Comparison of ENCODE assay signal across 8 cellular contexts in the genomic region with DNA sequence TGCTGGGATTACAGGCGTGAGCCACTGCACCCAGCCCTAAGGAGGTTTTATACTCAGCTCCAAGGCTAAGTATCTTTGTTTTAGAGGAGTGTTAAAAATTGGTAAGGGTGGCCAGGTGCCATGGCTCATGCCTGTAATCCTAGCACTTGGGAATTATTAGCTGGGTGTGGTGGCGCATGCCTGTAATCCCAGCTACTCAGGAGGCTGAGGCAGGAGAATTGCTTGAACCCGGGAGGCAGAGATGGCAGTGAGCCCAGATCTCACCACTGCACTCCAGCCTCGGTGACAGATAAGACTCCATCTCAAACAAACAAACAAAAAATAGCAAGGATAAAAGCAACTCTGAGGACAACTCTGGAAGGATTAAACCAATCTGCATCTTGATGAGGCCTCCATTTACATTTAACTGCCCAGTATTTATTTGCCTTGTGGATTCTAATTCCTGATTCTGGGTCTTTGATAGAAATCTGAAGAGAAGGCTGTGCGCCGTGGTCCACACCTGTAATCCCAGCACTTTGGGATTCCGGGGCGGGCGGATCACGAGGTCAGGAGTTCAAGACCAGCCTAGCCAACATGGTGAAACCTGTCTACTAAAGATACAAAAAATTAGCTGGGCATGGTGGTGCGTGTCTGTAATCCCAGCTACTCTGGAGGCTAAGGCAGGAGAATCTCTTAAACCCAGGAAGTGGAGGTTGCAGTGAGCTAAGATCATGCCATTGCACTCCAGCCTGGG. TPM values are rescaled to one million over a fixed set of nuclear protein-coding genes. Genes with fewer than 3 reads are reported as not detected.
DNase-seq lines count a peak whose midpoint lies in the region; ATAC-seq and TF ChIP-seq lines count a peak whose summit lies in the region.
"Not testable (repeated sequence)": the region's sequence is repeated elsewhere in the genome, so short reads cannot be mapped to it uniquely, and the experiment has no call there.
"Had no signal": no experiment of that assay in that cellular context is flagged by ENCODE, and none has a peak within 500 bp of the region (broad histone marks: within the 10 kb centered on the region; RNA-seq: fewer than 3 reads in every experiment).

No MANE protein-coding gene starts in this region.

- H3K4me3 ChIP-seq in BLaER1 treated with 17β-estradiol and CSF1 and Interleukin-3, amounts not matched to agents 10 nM and 100 nM: peak overlapping the region in 5 of 10 experiments; percentile 28 to 91 (median 39); a peak in 8 of 20 replicates
- H3K4me3 ChIP-seq in NB4 (ENCODE audit: low read depth, low read length) (peak overlapping the region; percentile 21), mesenchymal stem cell (ENCODE audit: insufficient read depth in 1 of 2, low read depth in 1 of 2, low read length in 2 of 2) (peak overlapping the region in 1 of 2 experiments; percentile 37)
- not testable (repeated sequence) for H3K4me3 ChIP-seq in body of pancreas

- H3K18ac ChIP-seq in mesenchymal stem cell (ENCODE audit: low read depth in 1 of 2, low read length in 2 of 2): not testable (repeated sequence)

- intact Hi-C loops in body of pancreas (cut with DNase I): not testable (repeated sequence)

- not testable (repeated sequence) for H2BK15ac ChIP-seq in mesenchymal stem cell (ENCODE audit: low read depth, poor library complexity, severe bottlenecking)

- H3K27me3 ChIP-seq in BLaER1 treated with 17β-estradiol and CSF1 and Interleukin-3, amounts not matched to agents 10 nM and 100 nM; body of pancreas; mesenchymal stem cell (ENCODE audit: control insufficient read depth in 1 of 2, insufficient read depth in 1 of 2, low read length in 2 of 2): not testable (repeated sequence)

- H4K20me1 ChIP-seq in BLaER1 treated with 17β-estradiol and CSF1 and Interleukin-3, amounts not matched to agents 10 nM and 100 nM: peaks cover 10 to 72% (median 49%) of the 10 kb centered on the region in 11 experiments; a peak in 19 of 22 replicates

- H2BK12ac ChIP-seq in mesenchymal stem cell (ENCODE audit: low read length in 2 of 2): not testable (repeated sequence)

- H3K4me3 Mint-ChIP-seq in activated T-cell treated with anti-CD3 and anti-CD28 coated beads, Interleukin-2, amount 50 U/mL, for 4 hours: peak overlapping the region; percentile 95
- H3K4me3 Mint-ChIP-seq in stimulated activated naive B cell treated with anti-CD40 and anti-IgM and Interleukin-4, amounts not matched to agents 10 μg/mL and 1 μg/mL and 100 μg/mL, for 72 hours: peak overlapping the region in 1 of 2 donors; percentile 60

- H2BK120ac ChIP-seq in mesenchymal stem cell (ENCODE audit: low read depth, low read length): not testable (repeated sequence)

- not testable (repeated sequence) for H2AFZ ChIP-seq in mesenchymal stem cell (ENCODE audit: low read depth, low read length)

- H3K9me3 ChIP-seq in BLaER1 treated with 17β-estradiol and CSF1 and Interleukin-3, amounts not matched to agents 10 nM and 100 nM (replicated peaks in 1 of 11); body of pancreas; mesenchymal stem cell (ENCODE audit: control insufficient read depth, low read length): not testable (repeated sequence)

- not testable (repeated sequence) for ATAC-seq in activated T-cell treated with anti-CD3 and anti-CD28 coated beads, Interleukin-2, amount 50 U/mL, for 4 hours; body of pancreas; stimulated activated naive B cell treated with anti-CD40 and anti-IgM and Interleukin-4, amounts not matched to agents 10 μg/mL and 1 μg/mL and 100 μg/mL, for 72 hours (replicated peaks)

- peak overlapping the region; percentile 86 to 99 (median 96); a peak in 21 of 22 replicates for H3K4me2 ChIP-seq in BLaER1 treated with 17β-estradiol and CSF1 and Interleukin-3, amounts not matched to agents 10 nM and 100 nM
- H3K4me2 ChIP-seq in mesenchymal stem cell (ENCODE audit: low read length, poor library complexity, severe bottlenecking): not testable (repeated sequence)

- H3K23ac ChIP-seq in mesenchymal stem cell (ENCODE audit: low read length in 2 of 2): not testable (repeated sequence)

- H3K14ac ChIP-seq in mesenchymal stem cell (ENCODE audit: low read length in 2 of 2): not testable (repeated sequence)

- H3K36me3 ChIP-seq in BLaER1 treated with 17β-estradiol and CSF1 and Interleukin-3, amounts not matched to agents 10 nM and 100 nM: peaks cover 48 to 68% (median 57%) of the 10 kb centered on the region in 11 experiments
- H3K36me3 ChIP-seq in body of pancreas (replicated peaks in 1 of 2; ENCODE audit: insufficient read depth in 1 of 2, low read depth in 2 of 2): not testable (repeated sequence)
- H3K36me3 ChIP-seq in mesenchymal stem cell (ENCODE audit: control insufficient read depth in 1 of 2, insufficient read depth in 2 of 2, low read depth in 1 of 2, low read length in 2 of 2): peaks cover 23 to 55% of the 10 kb centered on the region in 2 experiments

- H4K8ac ChIP-seq in mesenchymal stem cell (ENCODE audit: low read length): not testable (repeated sequence)

- not testable (repeated sequence) for H3K9me3 Mint-ChIP-seq in activated T-cell treated with anti-CD3 and anti-CD28 coated beads, Interleukin-2, amount 50 U/mL, for 4 hours; stimulated activated naive B cell treated with anti-CD40 and anti-IgM and Interleukin-4, amounts not matched to agents 10 μg/mL and 1 μg/mL and 100 μg/mL, for 72 hours

- not testable (repeated sequence) for H3K4ac ChIP-seq in mesenchymal stem cell (ENCODE audit: low read depth in 1 of 2, low read length in 2 of 2)

- H2BK5ac ChIP-seq in mesenchymal stem cell (ENCODE audit: low read depth, low read length, poor library complexity, severe bottlenecking): not testable (repeated sequence)

- 77% methylated on average over 11 of the region's 11 CpGs for WGBS in body of pancreas, 2 donors
- 99% methylated on average over 11 of the region's 11 CpGs for WGBS in mesenchymal stem cell

- not testable (repeated sequence) for H2AK5ac ChIP-seq in mesenchymal stem cell (ENCODE audit: low read length, severe bottlenecking)

- H3K27me3 Mint-ChIP-seq in activated T-cell treated with anti-CD3 and anti-CD28 coated beads, Interleukin-2, amount 50 U/mL, for 4 hours (ENCODE audit: low read depth); stimulated activated naive B cell treated with anti-CD40 and anti-IgM and Interleukin-4, amounts not matched to agents 10 μg/mL and 1 μg/mL and 100 μg/mL, for 72 hours: not testable (repeated sequence)

- not testable (repeated sequence) for TF ChIP-seq CTCF in NB4 (IDR thresholded peaks at IDR 0.05; ENCODE audit: low read depth, low read length); body of pancreas (IDR thresholded peaks at IDR 0.05)

- TF ChIP-seq POLR2A in NB4 (IDR thresholded peaks at IDR 0.05; ENCODE audit: extremely low read depth, insufficient read length); body of pancreas (IDR thresholded peaks at IDR 0.05): not testable (repeated sequence)

- peaks cover 40 to 53% (median 49%) of the 10 kb centered on the region in 10 experiments for H3K4me1 ChIP-seq in BLaER1 treated with 17β-estradiol and CSF1 and Interleukin-3, amounts not matched to agents 10 nM and 100 nM
- peaks cover 46% of the 10 kb centered on the region for H3K4me1 ChIP-seq in body of pancreas
- H3K4me1 ChIP-seq in mesenchymal stem cell (ENCODE audit: control insufficient read depth, insufficient read depth, low read depth, low read length): peaks cover 16% of the 10 kb centered on the region

- not testable (repeated sequence) for H3K27ac ChIP-seq in BLaER1 treated with 17β-estradiol and CSF1 and Interleukin-3, amounts not matched to agents 10 nM and 100 nM; mesenchymal stem cell (ENCODE audit: low read length, poor library complexity, severe bottlenecking)
- H3K27ac ChIP-seq in body of pancreas: peak overlapping the region in 3 of 4 donors; percentile 6 to 58 (median 9)

- not testable (repeated sequence) for DNase-seq in NB4 (ENCODE audit: low read depth); activated T-cell treated with anti-CD3 and anti-CD28 coated beads, Interleukin-2, amount 50 U/mL, for 4 hours; body of pancreas; mesenchymal stem cell; stimulated activated naive B cell treated with anti-CD40 and anti-IgM and Interleukin-4, amounts not matched to agents 10 μg/mL and 1 μg/mL and 100 μg/mL, for 72 hours

- H3K36me3 Mint-ChIP-seq in activated T-cell treated with anti-CD3 and anti-CD28 coated beads, Interleukin-2, amount 50 U/mL, for 4 hours (ENCODE audit: insufficient read depth): peaks cover 20% of the 10 kb centered on the region
- H3K36me3 Mint-ChIP-seq in stimulated activated naive B cell treated with anti-CD40 and anti-IgM and Interleukin-4, amounts not matched to agents 10 μg/mL and 1 μg/mL and 100 μg/mL, for 72 hours: peaks cover 42 to 47% of the 10 kb centered on the region in 2 donors

- H3K79me1 ChIP-seq in mesenchymal stem cell (replicated peaks; ENCODE audit: low read length, poor library complexity, severe bottlenecking): not testable (repeated sequence)

- peak overlapping the region; percentile 26 for H3K27ac Mint-ChIP-seq in stimulated activated naive B cell treated with anti-CD40 and anti-IgM and Interleukin-4, amounts not matched to agents 10 μg/mL and 1 μg/mL and 100 μg/mL, for 72 hours

- peaks cover 39% of the 10 kb centered on the region for H3K4me1 Mint-ChIP-seq in activated T-cell treated with anti-CD3 and anti-CD28 coated beads, Interleukin-2, amount 50 U/mL, for 4 hours (ENCODE audit: low read depth)
- H3K4me1 Mint-ChIP-seq in stimulated activated naive B cell treated with anti-CD40 and anti-IgM and Interleukin-4, amounts not matched to agents 10 μg/mL and 1 μg/mL and 100 μg/mL, for 72 hours: peaks cover 24 to 52% of the 10 kb centered on the region in 2 donors

- not testable (repeated sequence) for H4K91ac ChIP-seq in mesenchymal stem cell (ENCODE audit: low read length)

- H3K9ac ChIP-seq in BLaER1 treated with 17β-estradiol and CSF1 and Interleukin-3, amounts not matched to agents 10 nM and 100 nM: peak overlapping the region in 7 of 11 experiments; percentile 2 to 47 (median 42); a peak in 7 of 22 replicates
- H3K9ac ChIP-seq in mesenchymal stem cell (ENCODE audit: low read length): peak overlapping the region; percentile 15

RNA-seq across cellular contexts. Expression of a gene that starts 3.2 kb away (rescaled TPM):
- 100 to 1,000 TPM; 269 to 284 (median 284) TPM for total RNA-seq in activated T-cell treated with anti-CD3 and anti-CD28 coated beads, Interleukin-2, amount 50 U/mL, for 4 hours
- 10 to 100 TPM; 18.5 to 43.8 TPM for total RNA-seq in body of pancreas
- 326 TPM for polyA plus RNA-seq in mesenchymal stem cell (2013, experiment 1 of 2)
- polyA plus RNA-seq in mesenchymal stem cell (2013, experiment 2 of 2): 326 TPM

RNA-seq across cellular contexts. Expression of a gene that starts 7.1 kb away (rescaled TPM):
- total RNA-seq in activated T-cell treated with anti-CD3 and anti-CD28 coated beads, Interleukin-2, amount 50 U/mL, for 4 hours: 1,000 to 10,000 TPM; 1,031 to 1,084 (median 1,084) TPM
- 100 to 1,000 TPM; 226 to 308 TPM for total RNA-seq in body of pancreas
- polyA plus RNA-seq in mesenchymal stem cell (2013, experiment 1 of 2): 467 TPM
- polyA plus RNA-seq in mesenchymal stem cell (2013, experiment 2 of 2): 455 TPM

RNA-seq across cellular contexts. Expression of a gene that starts 21.1 kb away (rescaled TPM):
- total RNA-seq in activated T-cell treated with anti-CD3 and anti-CD28 coated beads, Interleukin-2, amount 50 U/mL, for 4 hours: not detected
- total RNA-seq in body of pancreas: 10 to 100 TPM in 1 of 2 donors, 1 to 10 TPM in 1; 2.3 to 10.6 TPM
- 0.01 TPM for polyA plus RNA-seq in mesenchymal stem cell (2013, experiment 1 of 2)
- polyA plus RNA-seq in mesenchymal stem cell (2013, experiment 2 of 2): not detected
- total RNA-seq: dermis microvascular lymphatic vessel endothelial cell, left ventricle myocardium superior had no signal

RNA-seq across cellular contexts. Expression of a gene that starts 54.5 kb away (rescaled TPM):
- total RNA-seq in activated T-cell treated with anti-CD3 and anti-CD28 coated beads, Interleukin-2, amount 50 U/mL, for 4 hours: 1 to 10 TPM; 6.5 to 8.4 (median 7.7) TPM
- 10 to 100 TPM; 10.9 to 34.6 TPM for total RNA-seq in body of pancreas
- polyA plus RNA-seq in mesenchymal stem cell (2013, experiment 1 of 2): 59.4 TPM
- 61.3 TPM for polyA plus RNA-seq in mesenchymal stem cell (2013, experiment 2 of 2)

RNA-seq across cellular contexts. Expression of a gene that starts 56.3 kb away (rescaled TPM):
- 10 to 100 TPM; 62.6 to 71.4 (median 64.3) TPM for total RNA-seq in activated T-cell treated with anti-CD3 and anti-CD28 coated beads, Interleukin-2, amount 50 U/mL, for 4 hours
- 10 to 100 TPM; 36.6 to 66.9 TPM for total RNA-seq in body of pancreas
- 22.2 TPM for polyA plus RNA-seq in mesenchymal stem cell (2013, experiment 1 of 2)
- polyA plus RNA-seq in mesenchymal stem cell (2013, experiment 2 of 2): 24.9 TPM

Comparison
In these comparisons a context has a peak if more than half of its experiments do, and no peak if none do; other contexts are left out.
1. RNA of a gene that starts 3.2 kb away (total RNA-seq): 269 to 284 TPM in activated T-cell treated with anti-CD3 and anti-CD28 coated beads, Interleukin-2, amount 50 U/mL, for 4 hours; 18.5 to 43.8 TPM in body of pancreas; every median in the first group is over 4 times any median in the second.